ENCODE assay signal across 8 cellular contexts in genomic region chr17:64778367-64779290, GRCh38.
A peak's percentile ranks its signal among the peaks of the same experiment; 100 is the strongest.
DNase-seq lines count a peak whose midpoint lies in the region; ATAC-seq and TF ChIP-seq lines count a peak whose summit lies in the region.

No MANE protein-coding gene starts in this region.

- H3K9me3 ChIP-seq in T-helper 17 cell (ENCODE audit: control insufficient read depth, low read length, poor library complexity, severe bottlenecking) (no peaks in the 10 kb centered on the region), trophoblast cell (ENCODE audit: insufficient read depth, low read depth, low read length) (peaks cover 7% of the 10 kb centered on the region)

- peaks cover 10% of the 10 kb centered on the region for H3K79me2 ChIP-seq in trophoblast cell (ENCODE audit: control insufficient read depth, insufficient read depth, low read length, poor library complexity)

- H4K12ac ChIP-seq in trophoblast cell (ENCODE audit: low read depth, low read length), result peak overlapping the region; percentile 12

- no peak overlapping the region for H2AK5ac ChIP-seq in trophoblast cell (ENCODE audit: low read length)

- peaks cover 2% of the 10 kb centered on the region for H3K36me3 Mint-ChIP-seq in T-helper 17 cell (ENCODE audit: low read depth)
- peaks cover 18% of the 10 kb centered on the region for H3K36me3 Mint-ChIP-seq in MCF 10A (ENCODE audit: insufficient read depth, unreplicated experiment)

- no peak for TF ChIP-seq CTCF in foreskin fibroblast (IDR thresholded peaks at IDR 0.05; ENCODE audit: low read depth, low read length)
- TF ChIP-seq CTCF in MCF 10A (IDR thresholded peaks at IDR 0.05; ENCODE audit: unreplicated experiment), result no peak

- peaks cover 37% of the 10 kb centered on the region for H3K79me1 ChIP-seq in trophoblast cell (ENCODE audit: low read length)

- peak overlapping the region; percentile 100 for H3K4me2 ChIP-seq in trophoblast cell (ENCODE audit: low read length)

- no peak overlapping the region for H2BK120ac ChIP-seq in trophoblast cell (ENCODE audit: insufficient read depth, low read length, poor library complexity)

- H3K36me3 ChIP-seq in trophoblast cell (ENCODE audit: control insufficient read depth in 1 of 2, insufficient read depth in 2 of 2, low read length in 2 of 2), result peaks cover 0 to 2% of the 10 kb centered on the region in 2 experiments

- peaks cover 31 to 47% of the 10 kb centered on the region in 2 experiments for H3K4me1 ChIP-seq in trophoblast cell (ENCODE audit: control insufficient read depth in 1 of 2, insufficient read depth in 2 of 2, low read length in 2 of 2)

- H3K4me3 Mint-ChIP-seq in T-helper 17 cell, result peak overlapping the region; percentile 78
- no peak overlapping the region for H3K4me3 Mint-ChIP-seq in MCF 10A (ENCODE audit: unreplicated experiment)

- H3K27me3 ChIP-seq in trophoblast cell (ENCODE audit: insufficient read depth, low read length), result peaks cover 14% of the 10 kb centered on the region

- no peak overlapping the region for H3K23ac ChIP-seq in trophoblast cell (ENCODE audit: low read length)

- no peaks in the 10 kb centered on the region for H3K9me3 Mint-ChIP-seq in MCF 10A (ENCODE audit: unreplicated experiment)

- no peak overlapping the region for H3K27ac Mint-ChIP-seq in T-helper 17 cell
- no peak overlapping the region for H3K27ac Mint-ChIP-seq in MCF 10A (ENCODE audit: low read depth, unreplicated experiment)

- H3K18ac ChIP-seq in trophoblast cell (ENCODE audit: low read length), result peak overlapping the region; percentile 74

- ATAC-seq in T-helper 17 cell, result peak; percentile 15
- ATAC-seq in GM21360 (IDR thresholded peaks at IDR 0.05; ENCODE audit: unreplicated experiment), result no peak
- ATAC-seq in HG03175 (IDR thresholded peaks at IDR 0.05; ENCODE audit: unreplicated experiment), result no peak

- H3K4ac ChIP-seq in trophoblast cell (ENCODE audit: low read depth, low read length), result no peak overlapping the region

- no peak overlapping the region for H3K9ac ChIP-seq in trophoblast cell (ENCODE audit: low read length)

- H4K8ac ChIP-seq in trophoblast cell (ENCODE audit: low read depth, low read length), result peak overlapping the region; percentile 67

- H4K91ac ChIP-seq in trophoblast cell (ENCODE audit: low read depth, low read length), result peak overlapping the region; percentile 48

- WGBS in trophoblast cell (ENCODE audit: extremely low coverage, insufficient coverage, insufficient read length), result no CpG with 5 or more reads among the region's 104 CpGs

- no peak overlapping the region for H2BK5ac ChIP-seq in trophoblast cell (ENCODE audit: low read depth, low read length, poor library complexity)

- H3K27me3 Mint-ChIP-seq in T-helper 17 cell (no peaks in the 10 kb centered on the region), MCF 10A (ENCODE audit: insufficient read depth, unreplicated experiment) (no peaks in the 10 kb centered on the region)

- CTCF ChIA-PET in MCF 10A (lab: Yijun Ruan, JAX), result interaction anchor here (0.6 to 1.5 kb wide), 2 partner anchors 45 to 162 kb away, joined by 3 to 4 read pairs; no protein-coding TSS in a partner anchor

- H3K14ac ChIP-seq in trophoblast cell (ENCODE audit: low read length), result peak overlapping the region; percentile 21

- no TSS peak for BruUV-seq in MCF 10A (replicated peaks; lab: Mats Ljungman, UMichigan)

- H3K4me3 ChIP-seq in foreskin fibroblast (ENCODE audit: low read depth in 1 of 2, low read length in 2 of 2) (peak overlapping the region; percentile 6 to 8), trophoblast cell (ENCODE audit: low read depth, low read length) (peak overlapping the region; percentile 61)

- DNase-seq in NCI-H2081 (lab: John Stamatoyannopoulos, UW) (peak; percentile 22 to 64), NCI-H2081 treated with DMSO at 0.1 percent for 48 hours (lab: John Stamatoyannopoulos, UW) (no peak), T-helper 17 cell (peak in 1 of 3 donors; percentile 23), foreskin fibroblast (peak in 1 of 2 donors; percentile 59), trophoblast cell (peak; percentile 54 to 59), MCF 10A (ENCODE audit: unreplicated experiment) (no peak)

- H3K27ac ChIP-seq in trophoblast cell (ENCODE audit: low read depth, low read length), result no peak overlapping the region

- H3K4me1 Mint-ChIP-seq in T-helper 17 cell (peaks cover 23% of the 10 kb centered on the region), MCF 10A (ENCODE audit: insufficient read depth, unreplicated experiment) (peaks cover 5% of the 10 kb centered on the region)

- no peak overlapping the region for H2BK12ac ChIP-seq in trophoblast cell (ENCODE audit: low read length)

- H2AFZ ChIP-seq in trophoblast cell (ENCODE audit: insufficient read depth, low read length, poor library complexity), result peak overlapping the region; percentile 30

- intact Hi-C loops in MCF 10A (cut with micrococcal nuclease), result loop anchor here (5.0 to 10.0 kb wide), 2 partner anchors 114 to 419 kb away; partner anchors contain the start of gene SMURF2

- POLR2A ChIA-PET in MCF 10A (lab: Yijun Ruan, JAX), result interaction anchor here (0.6 kb wide), 1 partner anchor 1228 kb away, joined by 3 read pairs; the partner anchor contains the start of gene DCAF7

Comparison
In these comparisons a context has a peak if more than half of its experiments do, and no peak if none do; other contexts are left out.
1. DNase-seq: peak in NCI-H2081 (2 of 2) and trophoblast cell (2 of 2); none in NCI-H2081 treated with DMSO at 0.1 percent for 48 hours (single experiment) and MCF 10A (single experiment).